Comparison of ENCODE assay signal across 9 cellular contexts in genomic region chr22:37425800-37426531, GRCh38. TPM values are rescaled to one million over a fixed set of nuclear protein-coding genes. Genes with fewer than 3 reads are reported as not detected.
DNase-seq lines count a peak whose midpoint lies in the region; ATAC-seq and TF ChIP-seq lines count a peak whose summit lies in the region.
"Had no signal": no experiment of that assay in that cellular context is flagged by ENCODE, and none has a peak within 500 bp of the region (broad histone marks: within the 10 kb centered on the region; RNA-seq: fewer than 3 reads in every experiment).

No MANE protein-coding gene starts in this region.

- in situ Hi-C loops in mammary epithelial cell (cut with MboI; ENCODE audit: low sequenced_read_pairs in 2 of 2): no loop called here

- H2AFZ ChIP-seq in KMS-11 (ENCODE audit: low read depth) (peak overlapping the region; percentile 16; the same call in 1 of the 2 replicates), mammary epithelial cell (ENCODE audit: low read depth, low read length) (peak overlapping the region; percentile 31)

- H4K20me1 ChIP-seq in KMS-11 (ENCODE audit: insufficient read depth): no peaks in the 10 kb centered on the region
- H4K20me1 ChIP-seq in mammary epithelial cell (ENCODE audit: insufficient read depth, low read length): no peaks in the 10 kb centered on the region

- H3K27ac ChIP-seq in CD4-positive, CD25-positive, alpha-beta regulatory T cell (ENCODE audit: insufficient read depth, low read length, poor library complexity, severe bottlenecking): no peak overlapping the region
- H3K27ac ChIP-seq in KMS-11: no peak overlapping the region
- H3K27ac ChIP-seq in mammary epithelial cell (ENCODE audit: insufficient read depth, low read depth, low read length): no peak overlapping the region
- H3K27ac ChIP-seq: coronary artery had no signal

- H3K4me3 Mint-ChIP-seq in CD4-positive, CD25-positive, alpha-beta regulatory T cell: no peak overlapping the region
- H3K4me3 Mint-ChIP-seq in mesothelial cell of epicardium: peak overlapping the region; percentile 71
- H3K4me3 Mint-ChIP-seq in activated T-helper 1 cell treated with anti-CD3 and anti-CD28 coated beads, Interleukin-12 subunit alpha, Interleukin-12 subunit beta, Interleukin-2, Interleukin-4 antibody, amounts not matched to agents 30 ng/mL and 10 ng/mL and 1 ng/mL, durations not matched to agents 14 hours and 24 hours and 36 hours: no peak overlapping the region

- no TSS peak for BruUV-seq in mammary epithelial cell (replicated peaks; lab: Mats Ljungman, UMichigan)

- H3K27ac Mint-ChIP-seq in CD4-positive, CD25-positive, alpha-beta regulatory T cell: peak overlapping the region in 2 of 3 donors; percentile 42 to 97
- peak overlapping the region; percentile 13 for H3K27ac Mint-ChIP-seq in mesothelial cell of epicardium
- no peak overlapping the region for H3K27ac Mint-ChIP-seq in activated T-helper 1 cell treated with anti-CD3 and anti-CD28 coated beads, Interleukin-12 subunit alpha, Interleukin-12 subunit beta, Interleukin-2, Interleukin-4 antibody, amounts not matched to agents 30 ng/mL and 10 ng/mL and 1 ng/mL, durations not matched to agents 14 hours and 24 hours and 36 hours

- H3K9ac ChIP-seq in KMS-11 (no peak overlapping the region), mammary epithelial cell (ENCODE audit: insufficient read depth, low read length) (no peak overlapping the region)

- TF ChIP-seq CTCF in KMS-11 (conservative IDR thresholded peaks at IDR 0.05; ENCODE audit: low read depth, low read length) (no peak), mammary epithelial cell (conservative IDR thresholded peaks at IDR 0.05 in 1 of 2, IDR thresholded peaks at IDR 0.05 in 1 of 2; ENCODE audit: extremely low read depth in 1 of 2, insufficient read depth in 1 of 2, low read depth in 1 of 2, low read length in 2 of 2) (no peak), mesothelial cell of epicardium (IDR thresholded peaks at IDR 0.05; ENCODE audit: unreplicated experiment) (no peak)

- peaks cover 66% of the 10 kb centered on the region for H3K27me3 Mint-ChIP-seq in CD4-positive, CD25-positive, alpha-beta regulatory T cell
- H3K27me3 Mint-ChIP-seq in mesothelial cell of epicardium (ENCODE audit: low read depth): peaks cover 81% of the 10 kb centered on the region
- peaks cover 47% of the 10 kb centered on the region for H3K27me3 Mint-ChIP-seq in activated T-helper 1 cell treated with anti-CD3 and anti-CD28 coated beads, Interleukin-12 subunit alpha, Interleukin-12 subunit beta, Interleukin-2, Interleukin-4 antibody, amounts not matched to agents 30 ng/mL and 10 ng/mL and 1 ng/mL, durations not matched to agents 14 hours and 24 hours and 36 hours (ENCODE audit: insufficient read depth)

- peaks cover 0 to 1% (median 0%) of the 10 kb centered on the region in 7 donors for H3K9me3 Mint-ChIP-seq in CD4-positive, CD25-positive, alpha-beta regulatory T cell
- no peaks in the 10 kb centered on the region for H3K9me3 Mint-ChIP-seq in mesothelial cell of epicardium
- no peaks in the 10 kb centered on the region for H3K9me3 Mint-ChIP-seq in activated T-helper 1 cell treated with anti-CD3 and anti-CD28 coated beads, Interleukin-12 subunit alpha, Interleukin-12 subunit beta, Interleukin-2, Interleukin-4 antibody, amounts not matched to agents 30 ng/mL and 10 ng/mL and 1 ng/mL, durations not matched to agents 14 hours and 24 hours and 36 hours

- no peak for ATAC-seq in CD4-positive, CD25-positive, alpha-beta regulatory T cell (ENCODE audit: low read depth in 2 of 2)
- ATAC-seq in HG03342 (IDR thresholded peaks at IDR 0.05; ENCODE audit: unreplicated experiment): no peak

- WGBS in mammary epithelial cell (ENCODE audit: low coverage, missing lambda C conversion rate): 13% methylated on average over 15 of the region's 33 CpGs

- CTCF ChIA-PET in mammary epithelial cell (lab: Charles Lee; ENCODE audit: low non-redundant PET): no interaction called here

- H3K4me2 ChIP-seq in KMS-11 (peak overlapping the region; percentile 49; the same call in 1 of the 2 replicates), mammary epithelial cell (ENCODE audit: insufficient read depth, low read depth, low read length) (peak overlapping the region; percentile 86)

- H3K4me1 ChIP-seq in CD4-positive, CD25-positive, alpha-beta regulatory T cell (ENCODE audit: control insufficient read depth, insufficient read depth, low read length, poor library complexity, severe bottlenecking): peaks cover 14% of the 10 kb centered on the region
- H3K4me1 ChIP-seq in KMS-11 (ENCODE audit: low read depth, poor library complexity, severe bottlenecking): peaks cover 15% of the 10 kb centered on the region
- H3K4me1 ChIP-seq in mammary epithelial cell (ENCODE audit: insufficient read depth, low read length): peaks cover 27% of the 10 kb centered on the region

- H3K4me1 Mint-ChIP-seq in CD4-positive, CD25-positive, alpha-beta regulatory T cell: peaks cover 0 to 33% (median 2%) of the 10 kb centered on the region in 4 donors
- H3K4me1 Mint-ChIP-seq in mesothelial cell of epicardium: peaks cover 12% of the 10 kb centered on the region
- H3K4me1 Mint-ChIP-seq in activated T-helper 1 cell treated with anti-CD3 and anti-CD28 coated beads, Interleukin-12 subunit alpha, Interleukin-12 subunit beta, Interleukin-2, Interleukin-4 antibody, amounts not matched to agents 30 ng/mL and 10 ng/mL and 1 ng/mL, durations not matched to agents 14 hours and 24 hours and 36 hours (ENCODE audit: low read depth): peaks cover 5% of the 10 kb centered on the region

- H3K36me3 ChIP-seq in CD4-positive, CD25-positive, alpha-beta regulatory T cell (ENCODE audit: control insufficient read depth, insufficient read depth, low read length): no peaks in the 10 kb centered on the region
- H3K36me3 ChIP-seq in KMS-11 (ENCODE audit: insufficient read depth) (no peaks in the 10 kb centered on the region), mammary epithelial cell (ENCODE audit: insufficient read depth, low read length) (no peaks in the 10 kb centered on the region)

- no peak overlapping the region for H3K4me3 ChIP-seq in CD4-positive, CD25-positive, alpha-beta regulatory T cell (ENCODE audit: low read depth, low read length)
- H3K4me3 ChIP-seq in KMS-11 (IDR thresholded peaks at IDR 0.05; ENCODE audit: insufficient read depth, low read depth, low read length) (no peak overlapping the region), mammary epithelial cell (replicated peaks in 1 of 3; ENCODE audit: insufficient read depth in 1 of 3, low read depth in 2 of 3, low read length in 3 of 3) (peak overlapping the region; percentile 51 to 71 (median 61))

- dilution Hi-C loops in mammary epithelial cell (cut with HindIII; ENCODE audit: low sequenced_read_pairs): no loop called here

- H3K79me2 ChIP-seq in KMS-11 (ENCODE audit: insufficient read depth, low read depth) (no peaks in the 10 kb centered on the region), mammary epithelial cell (ENCODE audit: insufficient read depth, low read length) (peaks cover 5% of the 10 kb centered on the region)

- peaks cover 10% of the 10 kb centered on the region for H3K27me3 ChIP-seq in CD4-positive, CD25-positive, alpha-beta regulatory T cell (ENCODE audit: control insufficient read depth, insufficient read depth, low read length)
- H3K27me3 ChIP-seq in KMS-11 (ENCODE audit: insufficient read depth, low read depth): peaks cover 37% of the 10 kb centered on the region
- H3K27me3 ChIP-seq in mammary epithelial cell (ENCODE audit: insufficient read depth, low read length): no peaks in the 10 kb centered on the region

- DNase-seq in CD4-positive, CD25-positive, alpha-beta regulatory T cell: no peak
- DNase-seq in mammary epithelial cell (peak; percentile 69), mesothelial cell of epicardium (ENCODE audit: low spot score in 2 of 2, unreplicated experiment in 2 of 2) (no peak), putamen (ENCODE audit: low spot score) (no peak), SIG-M5 (lab: John Stamatoyannopoulos, UW) (no peak)
- DNase-seq in activated T-helper 1 cell treated with anti-CD3 and anti-CD28 coated beads, Interleukin-12 subunit alpha, Interleukin-12 subunit beta, Interleukin-2, Interleukin-4 antibody, amounts not matched to agents 30 ng/mL and 10 ng/mL and 1 ng/mL, durations not matched to agents 14 hours and 24 hours and 36 hours (ENCODE audit: low spot score): no peak

- intact Hi-C loops in mammary epithelial cell (cut with micrococcal nuclease): no loop called here
- intact Hi-C loops in activated T-helper 1 cell treated with anti-CD3 and anti-CD28 coated beads, Interleukin-12 subunit alpha, Interleukin-12 subunit beta, Interleukin-2, Interleukin-4 antibody, amounts not matched to agents 30 ng/mL and 10 ng/mL and 1 ng/mL, durations not matched to agents 14 hours and 24 hours and 36 hours (cut with micrococcal nuclease): loop anchor here (5.0 kb wide), 1 partner anchor 94 kb away; no protein-coding TSS in a partner anchor

- no peaks in the 10 kb centered on the region for H3K9me3 ChIP-seq in CD4-positive, CD25-positive, alpha-beta regulatory T cell (ENCODE audit: control insufficient read depth in 2 of 2, low read length in 2 of 2)
- no peaks in the 10 kb centered on the region for H3K9me3 ChIP-seq in mammary epithelial cell (replicated peaks; ENCODE audit: insufficient read depth, low read length)

- no peaks in the 10 kb centered on the region for H3K36me3 Mint-ChIP-seq in CD4-positive, CD25-positive, alpha-beta regulatory T cell
- H3K36me3 Mint-ChIP-seq in mesothelial cell of epicardium: no peaks in the 10 kb centered on the region
- H3K36me3 Mint-ChIP-seq in activated T-helper 1 cell treated with anti-CD3 and anti-CD28 coated beads, Interleukin-12 subunit alpha, Interleukin-12 subunit beta, Interleukin-2, Interleukin-4 antibody, amounts not matched to agents 30 ng/mL and 10 ng/mL and 1 ng/mL, durations not matched to agents 14 hours and 24 hours and 36 hours (ENCODE audit: low read depth): no peaks in the 10 kb centered on the region

RNA-seq across cellular contexts. Expression of gene ELFN2, which starts 1.3 kb away (rescaled TPM):
- total RNA-seq in CD4-positive, CD25-positive, alpha-beta regulatory T cell: 0.44 TPM
- polyA plus RNA-seq in CD4-positive, CD25-positive, alpha-beta regulatory T cell: not detected
- 1 to 10 TPM in 1 of 2 donors, under 1 TPM in 1; under 0.01 to 6.1 TPM for total RNA-seq in mammary epithelial cell
- 3.2 TPM for polyA plus RNA-seq in mammary epithelial cell
- polyA minus RNA-seq in mammary epithelial cell: 7.5 TPM
- total RNA-seq in mesothelial cell of epicardium: 4.1 to 4.2 TPM (median 4.1 TPM) in 3 replicates
- total RNA-seq in activated T-helper 1 cell treated with anti-CD3 and anti-CD28 coated beads, Interleukin-12 subunit alpha, Interleukin-12 subunit beta, Interleukin-2, Interleukin-4 antibody, amounts not matched to agents 30 ng/mL and 10 ng/mL and 1 ng/mL, durations not matched to agents 14 hours and 24 hours and 36 hours: 0.05 and 0.08 TPM in 2 replicates

Comparison
In these comparisons a context has a peak if more than half of its experiments do, and no peak if none do; other contexts are left out.
1. H3K4me3 ChIP-seq: peak in mammary epithelial cell (3 of 3); none in CD4-positive, CD25-positive, alpha-beta regulatory T cell (single experiment) and KMS-11 (single experiment).